In genomic region chr15:84684092-84684491, GRCh38 we compare ENCODE assay signal across 18 cellular contexts. TPM values are rescaled to one million over a fixed set of nuclear protein-coding genes. Genes with fewer than 3 reads are reported as not detected.
DNase-seq lines count a peak whose midpoint lies in the region; ATAC-seq and TF ChIP-seq lines count a peak whose summit lies in the region.
"Had no signal": no experiment of that assay in that cellular context is flagged by ENCODE, and none has a peak within 500 bp of the region (broad histone marks: within the 10 kb centered on the region; RNA-seq: fewer than 3 reads in every experiment).

No MANE protein-coding gene starts in this region.

- peak; percentile 67 for DNase-seq in CD14-positive monocyte (ENCODE audit: low spot score)
- DNase-seq in LHCN-M2 (ENCODE audit: low read depth) = peak; percentile 46
- peak; percentile 93 for DNase-seq in brain microvascular endothelial cell
- peak; percentile 76 for DNase-seq in kidney tubule cell (ENCODE audit: low spot score)
- DNase-seq in islet precursor cell = no peak
- no peak for DNase-seq in left ventricle myocardium superior
- no peak for DNase-seq in LoVo (ENCODE audit: low spot score)
- no peak for DNase-seq in activated CD4-positive, alpha-beta T cell treated with anti-CD3 and anti-CD28 coated beads for 1 hour
- DNase-seq: activated CD4-positive, alpha-beta T cell treated with anti-CD3 and anti-CD28 coated beads, Interleukin-2, amount 50 U/mL, for 1 hour; aorta; Karpas-422; NCI-H2081; NCI-H748 treated with DMSO at 0.1 percent for 48 hours; stimulated activated CD4-positive, alpha-beta T cell treated with anti-CD3 and anti-CD28 coated beads, Interleukin-12 subunit alpha, Interleukin-12 subunit beta, amount 100 ng/mL, for 4 hours had no signal

- no peaks in the 10 kb centered on the region for H3K27me3 ChIP-seq in brain microvascular endothelial cell (replicated peaks)

- peaks cover 0 to 4% (median 0%) of the 10 kb centered on the region in 7 donors for H3K9me3 Mint-ChIP-seq in CD14-positive monocyte
- H3K9me3 Mint-ChIP-seq: activated T-helper 1 cell treated with anti-CD3 and anti-CD28 coated beads, Interleukin-12 subunit alpha, Interleukin-12 subunit beta, Interleukin-2, Interleukin-4 antibody, amounts not matched to agents 30 ng/mL and 10 ng/mL and 1 ng/mL, durations not matched to agents 14 hours and 24 hours and 36 hours had no signal

- H3K36me3 ChIP-seq in brain microvascular endothelial cell (replicated peaks) = peaks cover 7% of the 10 kb centered on the region

- in situ Hi-C loops in brain microvascular endothelial cell (cut with HindIII; ENCODE audit: low pct_ligation_motif_present, low sequenced_read_pairs) = no loop called here

- H3K4me1 Mint-ChIP-seq in CD14-positive monocyte = peaks cover 12% of the 10 kb centered on the region

- TF ChIP-seq CTCF in CD14-positive monocyte (IDR thresholded peaks at IDR 0.05) = peak; percentile 11
- TF ChIP-seq CTCF in brain microvascular endothelial cell (IDR thresholded peaks at IDR 0.05; ENCODE audit: low read depth, low read length, missing control alignments) = no peak

- no peaks in the 10 kb centered on the region for H3K27me3 Mint-ChIP-seq in CD14-positive monocyte (ENCODE audit: low read depth in 3 of 3)
- H3K27me3 Mint-ChIP-seq: B cell had no signal

- H3K4me3 Mint-ChIP-seq in CD14-positive monocyte = no peak overlapping the region
- H3K4me3 Mint-ChIP-seq: activated T-helper 1 cell treated with anti-CD3 and anti-CD28 coated beads, Interleukin-12 subunit alpha, Interleukin-12 subunit beta, Interleukin-2, Interleukin-4 antibody, amounts not matched to agents 30 ng/mL and 10 ng/mL and 1 ng/mL, durations not matched to agents 14 hours and 24 hours and 36 hours; B cell had no signal

- peak overlapping the region in 2 of 7 donors; percentile 19 to 78 for H3K27ac Mint-ChIP-seq in CD14-positive monocyte
- H3K27ac Mint-ChIP-seq: activated T-helper 1 cell treated with anti-CD3 and anti-CD28 coated beads, Interleukin-12 subunit alpha, Interleukin-12 subunit beta, Interleukin-2, Interleukin-4 antibody, amounts not matched to agents 30 ng/mL and 10 ng/mL and 1 ng/mL, durations not matched to agents 14 hours and 24 hours and 36 hours; B cell had no signal

- intact Hi-C loops in CD14-positive monocyte (cut with micrococcal nuclease) (no loop called here), left ventricle myocardium superior (cut with micrococcal nuclease) (no loop called here)

- H3K4me3 ChIP-seq in brain microvascular endothelial cell (ENCODE audit: low read depth, low read length) = no peak overlapping the region

- no peak for ATAC-seq in left ventricle myocardium superior
- ATAC-seq: Right ventricle myocardium inferior had no signal

- H3K27ac ChIP-seq in brain microvascular endothelial cell = peak overlapping the region; percentile 95
- H3K27ac ChIP-seq: HL-60 had no signal

- H3K36me3 Mint-ChIP-seq in CD14-positive monocyte = peaks cover 58 to 88% of the 10 kb centered on the region in 2 donors

RNA-seq across cellular contexts. Expression of gene NMB, which starts 26.1 kb away (rescaled TPM):
- under 1 TPM; 0.45 to 0.81 TPM for polyA plus RNA-seq in CD14-positive monocyte
- total RNA-seq in LHCN-M2 (2014; rRNA removed) (4.0 and 5.9 TPM in 2 replicates), left ventricle myocardium superior (1.3 TPM)
- polyA plus RNA-seq in LHCN-M2 (2012) = 4.3 TPM

RNA-seq across cellular contexts. Expression of gene WDR73, which starts 30.0 kb away (rescaled TPM):
- 10 to 100 TPM; 12.1 to 14.3 TPM for polyA plus RNA-seq in CD14-positive monocyte
- 15.5 and 17.3 TPM in 2 replicates for total RNA-seq in LHCN-M2 (2014; rRNA removed)
- polyA plus RNA-seq in LHCN-M2 (2012) = 11.8 TPM
- 10.5 TPM for total RNA-seq in left ventricle myocardium superior

RNA-seq across cellular contexts. Expression of gene SEC11A, which starts 31.8 kb away (rescaled TPM):
- 100 to 1,000 TPM; 154 to 166 TPM for polyA plus RNA-seq in CD14-positive monocyte
- total RNA-seq in LHCN-M2 (2014; rRNA removed) = 215 and 239 TPM in 2 replicates
- polyA plus RNA-seq in LHCN-M2 (2012) = 173 TPM
- total RNA-seq in left ventricle myocardium superior = 94.6 TPM

Comparison
In these comparisons a context has a peak if more than half of its experiments do, and no peak if none do; other contexts are left out.
1. DNase-seq: peak in CD14-positive monocyte (single experiment), LHCN-M2 (single experiment), brain microvascular endothelial cell (single experiment) and kidney tubule cell (single experiment); none in islet precursor cell (single experiment), left ventricle myocardium superior (single experiment), LoVo (single experiment) and activated CD4-positive, alpha-beta T cell treated with anti-CD3 and anti-CD28 coated beads for 1 hour (single experiment).